24 cellular contexts compared by ENCODE assay signal in genomic region chr1:238962941-238963340, GRCh38.
A peak's percentile ranks its signal among the peaks of the same experiment; 100 is the strongest.
DNase-seq lines count a peak whose midpoint lies in the region; ATAC-seq, FAIRE-seq and TF ChIP-seq lines count a peak whose summit lies in the region.
"Had no signal": no experiment of that assay in that cellular context is flagged by ENCODE, and none has a peak within 500 bp of the region (broad histone marks: within the 10 kb centered on the region; RNA-seq: fewer than 3 reads in every experiment).

No MANE protein-coding gene starts in this region.

- H3K4me3 ChIP-seq in astrocyte (ENCODE audit: insufficient read depth, low read depth, low read length), result no peak overlapping the region
- H3K4me3 ChIP-seq in trophoblast cell (ENCODE audit: low read depth, low read length), result no peak overlapping the region
- H3K4me3 ChIP-seq: A549; BLaER1 treated with 17β-estradiol and CSF1 and Interleukin-3, amounts not matched to agents 10 nM and 100 nM; GM12878; GM23338 had no signal

- H3K27ac Mint-ChIP-seq in Calu3 (ENCODE audit: unreplicated experiment) (peak overlapping the region; percentile 12), astrocyte (ENCODE audit: unreplicated experiment) (no peak overlapping the region)
- no peak overlapping the region for H3K27ac Mint-ChIP-seq in stimulated activated effector memory CD8-positive, alpha-beta T cell treated with anti-CD3 and anti-CD28 coated beads, Interleukin-12 subunit alpha, Interleukin-12 subunit beta, amount 100 ng/mL, for 72 hours
- H3K27ac Mint-ChIP-seq: CD14-positive monocyte; CD4-positive, alpha-beta T cell; CD8-positive, alpha-beta memory T cell; GM23338 had no signal

- H3K79me1 ChIP-seq in trophoblast cell (ENCODE audit: low read length), result no peaks in the 10 kb centered on the region

- TF ChIP-seq CTCF in Calu3 (IDR thresholded peaks at IDR 0.05; ENCODE audit: unreplicated experiment) (no peak), astrocyte (IDR thresholded peaks at IDR 0.05; ENCODE audit: insufficient read depth, low read depth, low read length) (no peak)

- no peak overlapping the region for H2AK5ac ChIP-seq in trophoblast cell (ENCODE audit: low read length)

- H3K27me3 Mint-ChIP-seq in Calu3 (ENCODE audit: unreplicated experiment) (no peaks in the 10 kb centered on the region), astrocyte (ENCODE audit: low read depth, unreplicated experiment) (no peaks in the 10 kb centered on the region)
- H3K27me3 Mint-ChIP-seq: CD4-positive, alpha-beta T cell; CD8-positive, alpha-beta memory T cell had no signal

- H3K79me2 ChIP-seq in astrocyte (ENCODE audit: insufficient read depth, low read length) (no peaks in the 10 kb centered on the region), trophoblast cell (ENCODE audit: control insufficient read depth, insufficient read depth, low read length, poor library complexity) (no peaks in the 10 kb centered on the region)

- H3K9ac ChIP-seq in astrocyte (ENCODE audit: low read length), result no peak overlapping the region
- no peak overlapping the region for H3K9ac ChIP-seq in trophoblast cell (ENCODE audit: low read length)
- H3K9ac ChIP-seq: BLaER1 treated with 17β-estradiol and CSF1 and Interleukin-3, amounts not matched to agents 10 nM and 100 nM had no signal

- peak overlapping the region; percentile 14 for H2BK12ac ChIP-seq in trophoblast cell (ENCODE audit: low read length)

- H2BK5ac ChIP-seq in trophoblast cell (ENCODE audit: low read depth, low read length, poor library complexity), result no peak overlapping the region

- no CpG with 5 or more reads among the region's 8 CpGs for WGBS in trophoblast cell (ENCODE audit: extremely low coverage, insufficient coverage, insufficient read length)

- intact Hi-C loops in Calu3 (cut with micrococcal nuclease; ENCODE audit: unreplicated experiment), result loop anchor here (1.0 to 10.0 kb wide), 3 partner anchors 352 to 852 kb away; partner anchors contain the start of gene CHRM3

- H3K4me1 ChIP-seq in astrocyte (ENCODE audit: insufficient read depth, low read length) (peaks cover 11% of the 10 kb centered on the region), trophoblast cell (ENCODE audit: control insufficient read depth in 1 of 2, insufficient read depth in 2 of 2, low read length in 2 of 2) (no peaks in the 10 kb centered on the region)
- H3K4me1 ChIP-seq: A549; BLaER1 treated with 17β-estradiol and CSF1 and Interleukin-3, amounts not matched to agents 10 nM and 100 nM had no signal

- H3K36me3 ChIP-seq in astrocyte (ENCODE audit: insufficient read depth, low read length), result no peaks in the 10 kb centered on the region
- no peaks in the 10 kb centered on the region for H3K36me3 ChIP-seq in trophoblast cell (ENCODE audit: control insufficient read depth in 1 of 2, insufficient read depth in 2 of 2, low read length in 2 of 2)
- H3K36me3 ChIP-seq: BE2C; BLaER1 treated with 17β-estradiol and CSF1 and Interleukin-3, amounts not matched to agents 10 nM and 100 nM had no signal

- CTCF ChIA-PET in Calu3 (lab: Charles Lee), result no interaction called here

- H3K4ac ChIP-seq in trophoblast cell (ENCODE audit: low read depth, low read length), result no peak overlapping the region

- no peak overlapping the region for H3K27ac ChIP-seq in astrocyte (ENCODE audit: low read depth, low read length)
- no peak overlapping the region for H3K27ac ChIP-seq in trophoblast cell (ENCODE audit: low read depth, low read length)
- H3K27ac ChIP-seq: A549; BLaER1 treated with 17β-estradiol and CSF1 and Interleukin-3, amounts not matched to agents 10 nM and 100 nM had no signal

- H3K27me3 ChIP-seq in astrocyte (ENCODE audit: insufficient read depth, low read length) (no peaks in the 10 kb centered on the region), trophoblast cell (ENCODE audit: insufficient read depth, low read length) (no peaks in the 10 kb centered on the region)
- H3K27me3 ChIP-seq: BE2C; BLaER1 treated with 17β-estradiol and CSF1 and Interleukin-3, amounts not matched to agents 10 nM and 100 nM had no signal

- H3K4me1 Mint-ChIP-seq in Calu3 (ENCODE audit: low read depth, unreplicated experiment) (peaks cover 42% of the 10 kb centered on the region), astrocyte (ENCODE audit: low read depth, unreplicated experiment) (peaks cover 11% of the 10 kb centered on the region)
- H3K4me1 Mint-ChIP-seq in stimulated activated effector memory CD8-positive, alpha-beta T cell treated with anti-CD3 and anti-CD28 coated beads, Interleukin-12 subunit alpha, Interleukin-12 subunit beta, amount 100 ng/mL, for 72 hours, result no peaks in the 10 kb centered on the region
- H3K4me1 Mint-ChIP-seq: CD14-positive monocyte; CD8-positive, alpha-beta memory T cell had no signal

- H2AFZ ChIP-seq in astrocyte (ENCODE audit: low read depth, low read length), result no peak overlapping the region
- no peak overlapping the region for H2AFZ ChIP-seq in trophoblast cell (ENCODE audit: insufficient read depth, low read length, poor library complexity)
- H2AFZ ChIP-seq: GM23338 had no signal

- no peak overlapping the region for H2BK120ac ChIP-seq in trophoblast cell (ENCODE audit: insufficient read depth, low read length, poor library complexity)

- H3K9me3 ChIP-seq in astrocyte (ENCODE audit: insufficient read depth, low read depth, low read length) (no peaks in the 10 kb centered on the region), trophoblast cell (ENCODE audit: insufficient read depth, low read depth, low read length) (no peaks in the 10 kb centered on the region)
- H3K9me3 ChIP-seq: A549; BE2C; BLaER1 treated with 17β-estradiol and CSF1 and Interleukin-3, amounts not matched to agents 10 nM and 100 nM had no signal

- no TSS peak for BruUV-seq in Calu3 (replicated peaks; lab: Mats Ljungman, UMichigan)

- H4K8ac ChIP-seq in trophoblast cell (ENCODE audit: low read depth, low read length), result no peak overlapping the region

- DNase-seq in Calu3, result no peak
- peak; percentile 40 for DNase-seq in ELR (ENCODE audit: low read depth)
- DNase-seq in astrocyte (ENCODE audit: low read depth), result peak; percentile 28
- DNase-seq in trophoblast cell, result no peak
- DNase-seq in stimulated activated effector memory CD8-positive, alpha-beta T cell treated with anti-CD3 and anti-CD28 coated beads, Interleukin-12 subunit alpha, Interleukin-12 subunit beta, amount 100 ng/mL, for 72 hours (ENCODE audit: low spot score in 2 of 2), result no peak
- no peak for DNase-seq in hypothalamus (lab: John Stamatoyannopoulos, UW)
- DNase-seq: 8988T; ACHN; AML-193; BE2C; CD4-positive, alpha-beta T cell; CD8-positive, alpha-beta memory T cell; DMS53; DMS79 treated with DMSO at 0.1 percent for 48 hours; GDM1; H9 had no signal

- H3K18ac ChIP-seq in trophoblast cell (ENCODE audit: low read length), result no peak overlapping the region

- H4K91ac ChIP-seq in trophoblast cell (ENCODE audit: low read depth, low read length), result no peak overlapping the region

- H3K14ac ChIP-seq in trophoblast cell (ENCODE audit: low read length), result no peak overlapping the region

- no peaks in the 10 kb centered on the region for H3K9me3 Mint-ChIP-seq in Calu3 (ENCODE audit: low read depth, unreplicated experiment)
- H3K9me3 Mint-ChIP-seq in astrocyte (ENCODE audit: unreplicated experiment), result no peaks in the 10 kb centered on the region
- peaks cover 27% of the 10 kb centered on the region for H3K9me3 Mint-ChIP-seq in stimulated activated effector memory CD8-positive, alpha-beta T cell treated with anti-CD3 and anti-CD28 coated beads, Interleukin-12 subunit alpha, Interleukin-12 subunit beta, amount 100 ng/mL, for 72 hours
- H3K9me3 Mint-ChIP-seq: GM23338 had no signal

- no peaks in the 10 kb centered on the region for H4K20me1 ChIP-seq in astrocyte (ENCODE audit: insufficient read depth, low read length)
- H4K20me1 ChIP-seq: BLaER1 treated with 17β-estradiol and CSF1 and Interleukin-3, amounts not matched to agents 10 nM and 100 nM had no signal

- FAIRE-seq in astrocyte (lab: Jason Lieb, UNC), result no peak
- FAIRE-seq: A549, GM12878, GM19239 had no signal

- H3K36me3 Mint-ChIP-seq in Calu3 (ENCODE audit: insufficient read depth, unreplicated experiment) (peaks cover 8% of the 10 kb centered on the region), astrocyte (ENCODE audit: low read depth, unreplicated experiment) (no peaks in the 10 kb centered on the region)
- H3K36me3 Mint-ChIP-seq in stimulated activated effector memory CD8-positive, alpha-beta T cell treated with anti-CD3 and anti-CD28 coated beads, Interleukin-12 subunit alpha, Interleukin-12 subunit beta, amount 100 ng/mL, for 72 hours, result no peaks in the 10 kb centered on the region
- H3K36me3 Mint-ChIP-seq: CD14-positive monocyte had no signal

- no peak overlapping the region for H3K4me2 ChIP-seq in astrocyte (ENCODE audit: low read length)
- no peak overlapping the region for H3K4me2 ChIP-seq in trophoblast cell (ENCODE audit: low read length)
- H3K4me2 ChIP-seq: A549; BLaER1 treated with 17β-estradiol and CSF1 and Interleukin-3, amounts not matched to agents 10 nM and 100 nM; GM23338 had no signal

- H3K4me3 Mint-ChIP-seq in Calu3 (ENCODE audit: low read depth, unreplicated experiment), result no peak overlapping the region
- no peak overlapping the region for H3K4me3 Mint-ChIP-seq in astrocyte (ENCODE audit: unreplicated experiment)
- no peak overlapping the region for H3K4me3 Mint-ChIP-seq in stimulated activated effector memory CD8-positive, alpha-beta T cell treated with anti-CD3 and anti-CD28 coated beads, Interleukin-12 subunit alpha, Interleukin-12 subunit beta, amount 100 ng/mL, for 72 hours
- H3K4me3 Mint-ChIP-seq: CD14-positive monocyte; CD4-positive, alpha-beta T cell; CD8-positive, alpha-beta memory T cell; GM23338; H9 had no signal

- H4K12ac ChIP-seq in trophoblast cell (ENCODE audit: low read depth, low read length), result no peak overlapping the region

- no peak for ATAC-seq in stimulated activated effector memory CD8-positive, alpha-beta T cell treated with anti-CD3 and anti-CD28 coated beads, Interleukin-12 subunit alpha, Interleukin-12 subunit beta, amount 100 ng/mL, for 72 hours
- no peak for ATAC-seq in GM19455 (IDR thresholded peaks at IDR 0.05; ENCODE audit: unreplicated experiment)
- ATAC-seq: A549, GM12878, GM23338, HCT116 had no signal

- H3K23ac ChIP-seq in trophoblast cell (ENCODE audit: low read length), result no peak overlapping the region

Comparison
In these comparisons a context has a peak if more than half of its experiments do, and no peak if none do; other contexts are left out.
1. DNase-seq: peak in ELR (single experiment) and astrocyte (single experiment); none in Calu3 (single experiment), trophoblast cell (0 of 2), stimulated activated effector memory CD8-positive, alpha-beta T cell treated with anti-CD3 and anti-CD28 coated beads, Interleukin-12 subunit alpha, Interleukin-12 subunit beta, amount 100 ng/mL, for 72 hours (0 of 2) and hypothalamus (0 of 51).